ENCODE assay signal across 8 cellular contexts in genomic region chr9:66069025-66069424, GRCh38.
DNase-seq lines count a peak whose midpoint lies in the region; ATAC-seq and TF ChIP-seq lines count a peak whose summit lies in the region.
"Not testable (repeated sequence)": the region's sequence is repeated elsewhere in the genome, so short reads cannot be mapped to it uniquely, and the experiment has no call there.

No MANE protein-coding gene starts in this region.

- not testable (repeated sequence) for TF ChIP-seq POLR2A in sigmoid colon (IDR thresholded peaks at IDR 0.05); upper lobe of left lung (IDR thresholded peaks at IDR 0.05)

- not testable (repeated sequence) for H3K36me3 ChIP-seq in left ventricle myocardium inferior, sigmoid colon, upper lobe of left lung

- not testable (repeated sequence) for H3K4me3 Mint-ChIP-seq in WTC11; activated T-cell treated with anti-CD3 and anti-CD28 coated beads, Interleukin-2, amount 50 U/mL, for 4 hours; natural killer cell treated with Interleukin-12 subunit alpha and Interleukin-12 subunit beta and Interleukin-15 and Interleukin-18, amount 100 ng/mL, for 72 hours; stimulated activated effector memory CD8-positive, alpha-beta T cell treated with anti-CD3 and anti-CD28 coated beads, Interleukin-12 subunit alpha, Interleukin-12 subunit beta, amount 100 ng/mL, for 72 hours

- intact Hi-C loops in Right ventricle myocardium inferior (cut with DNase I); left ventricle myocardium inferior (cut with micrococcal nuclease); sigmoid colon (cut with DNase I): not testable (repeated sequence)

- not testable (repeated sequence) for TF ChIP-seq CTCF in WTC11 (IDR thresholded peaks at IDR 0.05); left ventricle myocardium inferior (IDR thresholded peaks at IDR 0.05; ENCODE audit: borderline replicate concordance); sigmoid colon (IDR thresholded peaks at IDR 0.05); upper lobe of left lung (IDR thresholded peaks at IDR 0.05)

- not testable (repeated sequence) for H3K27ac ChIP-seq in left ventricle myocardium inferior (replicated peaks); sigmoid colon; upper lobe of left lung

- TF ChIP-seq EP300 in sigmoid colon (IDR thresholded peaks at IDR 0.05); upper lobe of left lung (IDR thresholded peaks at IDR 0.05): not testable (repeated sequence)

- H3K27ac Mint-ChIP-seq in WTC11; natural killer cell treated with Interleukin-12 subunit alpha and Interleukin-12 subunit beta and Interleukin-15 and Interleukin-18, amount 100 ng/mL, for 72 hours; stimulated activated effector memory CD8-positive, alpha-beta T cell treated with anti-CD3 and anti-CD28 coated beads, Interleukin-12 subunit alpha, Interleukin-12 subunit beta, amount 100 ng/mL, for 72 hours: not testable (repeated sequence)

- peak; percentile 9 for DNase-seq in WTC11 (ENCODE audit: low spot score)
- DNase-seq in activated T-cell treated with anti-CD3 and anti-CD28 coated beads, Interleukin-2, amount 50 U/mL, for 4 hours: peak; percentile 3
- peak; percentile 31 for DNase-seq in Right ventricle myocardium inferior (ENCODE audit: missing footprints)
- DNase-seq in left ventricle myocardium inferior: peak; percentile 10
- peak; percentile 44 for DNase-seq in natural killer cell treated with Interleukin-12 subunit alpha and Interleukin-12 subunit beta and Interleukin-15 and Interleukin-18, amount 100 ng/mL, for 72 hours (ENCODE audit: low spot score)
- peak; percentile 39 for DNase-seq in sigmoid colon
- not testable (repeated sequence) for DNase-seq in stimulated activated effector memory CD8-positive, alpha-beta T cell treated with anti-CD3 and anti-CD28 coated beads, Interleukin-12 subunit alpha, Interleukin-12 subunit beta, amount 100 ng/mL, for 72 hours (ENCODE audit: low spot score in 2 of 2); upper lobe of left lung

- H3K27me3 ChIP-seq in left ventricle myocardium inferior (ENCODE audit: low read depth); sigmoid colon; upper lobe of left lung: not testable (repeated sequence)

- H3K4me1 ChIP-seq in left ventricle myocardium inferior, sigmoid colon, upper lobe of left lung: not testable (repeated sequence)

- H3K27me3 Mint-ChIP-seq in WTC11 (ENCODE audit: low read depth); activated T-cell treated with anti-CD3 and anti-CD28 coated beads, Interleukin-2, amount 50 U/mL, for 4 hours (ENCODE audit: low read depth); natural killer cell treated with Interleukin-12 subunit alpha and Interleukin-12 subunit beta and Interleukin-15 and Interleukin-18, amount 100 ng/mL, for 72 hours: not testable (repeated sequence)

- POLR2A ChIA-PET in WTC11 (lab: Charles Lee): not testable (repeated sequence)

- H3K4me3 ChIP-seq in left ventricle myocardium inferior, sigmoid colon, upper lobe of left lung: not testable (repeated sequence)

- H3K9me3 Mint-ChIP-seq in WTC11; activated T-cell treated with anti-CD3 and anti-CD28 coated beads, Interleukin-2, amount 50 U/mL, for 4 hours; natural killer cell treated with Interleukin-12 subunit alpha and Interleukin-12 subunit beta and Interleukin-15 and Interleukin-18, amount 100 ng/mL, for 72 hours; stimulated activated effector memory CD8-positive, alpha-beta T cell treated with anti-CD3 and anti-CD28 coated beads, Interleukin-12 subunit alpha, Interleukin-12 subunit beta, amount 100 ng/mL, for 72 hours: not testable (repeated sequence)

- CTCF ChIA-PET in WTC11 (lab: Charles Lee): not testable (repeated sequence)

- 78 to 90% methylated on average over 1 of the region's 2 CpGs for whole genome bisulfite sequencing in sigmoid colon, 2 donors
- 71 to 86% methylated on average over 1 of the region's 2 CpGs for WGBS in upper lobe of left lung, 2 donors

- H3K4me1 Mint-ChIP-seq in WTC11; activated T-cell treated with anti-CD3 and anti-CD28 coated beads, Interleukin-2, amount 50 U/mL, for 4 hours (ENCODE audit: low read depth); natural killer cell treated with Interleukin-12 subunit alpha and Interleukin-12 subunit beta and Interleukin-15 and Interleukin-18, amount 100 ng/mL, for 72 hours (ENCODE audit: low read depth in 2 of 2); stimulated activated effector memory CD8-positive, alpha-beta T cell treated with anti-CD3 and anti-CD28 coated beads, Interleukin-12 subunit alpha, Interleukin-12 subunit beta, amount 100 ng/mL, for 72 hours: not testable (repeated sequence)

- H3K36me3 Mint-ChIP-seq in WTC11; activated T-cell treated with anti-CD3 and anti-CD28 coated beads, Interleukin-2, amount 50 U/mL, for 4 hours (ENCODE audit: insufficient read depth); natural killer cell treated with Interleukin-12 subunit alpha and Interleukin-12 subunit beta and Interleukin-15 and Interleukin-18, amount 100 ng/mL, for 72 hours; stimulated activated effector memory CD8-positive, alpha-beta T cell treated with anti-CD3 and anti-CD28 coated beads, Interleukin-12 subunit alpha, Interleukin-12 subunit beta, amount 100 ng/mL, for 72 hours: not testable (repeated sequence)

- H3K9me3 ChIP-seq in left ventricle myocardium inferior (replicated peaks); sigmoid colon; upper lobe of left lung: not testable (repeated sequence)

- ATAC-seq in WTC11; activated T-cell treated with anti-CD3 and anti-CD28 coated beads, Interleukin-2, amount 50 U/mL, for 4 hours; Right ventricle myocardium inferior: not testable (repeated sequence)
- ATAC-seq in natural killer cell treated with Interleukin-12 subunit alpha and Interleukin-12 subunit beta and Interleukin-15 and Interleukin-18, amount 100 ng/mL, for 72 hours: peak in 1 of 2 donors; percentile 56
- ATAC-seq in stimulated activated effector memory CD8-positive, alpha-beta T cell treated with anti-CD3 and anti-CD28 coated beads, Interleukin-12 subunit alpha, Interleukin-12 subunit beta, amount 100 ng/mL, for 72 hours: peak; percentile 57
- ATAC-seq in upper lobe of left lung (ENCODE audit: low FRiP score in 2 of 2): peak; percentile 43 to 49
